In genomic region chr6:144094731-144095133, GRCh38 we compare ENCODE assay signal across 8 cellular contexts. TPM values are rescaled to one million over a fixed set of nuclear protein-coding genes. Genes with fewer than 3 reads are reported as not detected.
DNase-seq lines count a peak whose midpoint lies in the region; ATAC-seq and TF ChIP-seq lines count a peak whose summit lies in the region.

No MANE protein-coding gene starts in this region.

- intact Hi-C loops in lower lobe of right lung (cut with DNase I) (no loop called here), vagina (cut with DNase I) (loop anchor here (5.0 kb wide), 1 partner anchor 123 kb away; no protein-coding TSS in a partner anchor)

- ATAC-seq in HG03342 (IDR thresholded peaks at IDR 0.05; ENCODE audit: unreplicated experiment): peak; percentile 2
- ATAC-seq in lower lobe of right lung: peak; percentile 0 to 19

- H3K36me3 ChIP-seq in lower lobe of right lung (no peaks in the 10 kb centered on the region), vagina (no peaks in the 10 kb centered on the region)

- H3K27ac ChIP-seq in lower lobe of right lung (peak overlapping the region; percentile 86), vagina (peak overlapping the region; percentile 58)

- DNase-seq in GM12865 (ENCODE audit: low read depth): no peak
- DNase-seq in astrocyte of the spinal cord (ENCODE audit: low read depth, low spot score): no peak
- DNase-seq in lower lobe of right lung: no peak
- no peak for DNase-seq in vagina (ENCODE audit: extremely low spot score in 2 of 2)
- no peak for DNase-seq in NCI-H146 (lab: John Stamatoyannopoulos, UW)
- no peak for DNase-seq in NCI-H510A (lab: John Stamatoyannopoulos, UW)
- DNase-seq in activated CD4-positive, alpha-beta T cell treated with anti-CD3 and anti-CD28 coated beads, Interleukin-2, amount 50 U/mL, for 1 hour: no peak

- in situ Hi-C loops in astrocyte of the spinal cord (cut with HindIII; ENCODE audit: low sequenced_read_pairs): no loop called here

- H3K27me3 ChIP-seq in lower lobe of right lung (ENCODE audit: low read depth) (no peaks in the 10 kb centered on the region), vagina (no peaks in the 10 kb centered on the region)

- TF ChIP-seq CTCF in GM12865 (IDR thresholded peaks at IDR 0.05; ENCODE audit: insufficient read depth, low read depth, low read length, missing control alignments) (no peak), astrocyte of the spinal cord (IDR thresholded peaks at IDR 0.05; ENCODE audit: low read depth, low read length) (no peak), lower lobe of right lung (IDR thresholded peaks at IDR 0.05) (no peak), vagina (IDR thresholded peaks at IDR 0.05) (no peak)

- no peaks in the 10 kb centered on the region for H3K9me3 ChIP-seq in lower lobe of right lung
- H3K9me3 ChIP-seq in vagina: no peaks in the 10 kb centered on the region

- peaks cover 22% of the 10 kb centered on the region for H3K4me1 ChIP-seq in lower lobe of right lung
- H3K4me1 ChIP-seq in vagina: peaks cover 20% of the 10 kb centered on the region

- peak overlapping the region; percentile 67 for H3K4me3 ChIP-seq in GM12865 (ENCODE audit: low read depth, low read length)
- peak overlapping the region; percentile 78 for H3K4me3 ChIP-seq in astrocyte of the spinal cord (ENCODE audit: low read depth, low read length)
- peak overlapping the region; percentile 75 for H3K4me3 ChIP-seq in lower lobe of right lung
- peak overlapping the region; percentile 53 to 70 for H3K4me3 ChIP-seq in vagina

- TF ChIP-seq POLR2A in vagina (IDR thresholded peaks at IDR 0.05): no peak

RNA-seq across cellular contexts. Expression of gene SF3B5, which starts 0.6 kb away (rescaled TPM):
- total RNA-seq in lower lobe of right lung: 112 TPM
- 134 TPM for total RNA-seq in vagina

RNA-seq across cellular contexts. Expression of gene STX11, which starts 55.6 kb away (rescaled TPM):
- total RNA-seq in lower lobe of right lung: 54.1 TPM
- total RNA-seq in vagina: 5.4 TPM
